ENCODE assay signal across 16 cellular contexts in the genomic region with DNA sequence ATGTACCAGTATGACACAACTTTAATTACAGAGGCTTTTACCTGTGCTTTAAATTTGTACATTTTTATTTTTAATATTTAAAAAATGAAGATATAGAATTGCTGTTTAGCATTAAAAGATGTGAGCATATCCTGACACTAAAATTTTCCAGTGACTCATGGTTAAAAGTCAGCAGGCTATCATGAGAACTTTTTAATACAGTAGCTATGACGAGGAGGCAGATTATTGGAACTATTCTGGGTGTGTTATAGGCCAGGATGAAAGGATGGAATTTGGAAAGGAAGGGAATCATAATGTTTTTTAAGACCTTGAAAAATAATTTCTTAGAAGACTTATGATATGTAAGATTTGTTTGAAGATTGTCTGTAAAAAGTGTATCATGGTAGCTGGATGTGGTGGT.
DNase-seq lines count a peak whose midpoint lies in the region; ATAC-seq and TF ChIP-seq lines count a peak whose summit lies in the region.
"Had no signal": no experiment of that assay in that cellular context is flagged by ENCODE, and none has a peak within 500 bp of the region (broad histone marks: within the 10 kb centered on the region; RNA-seq: fewer than 3 reads in every experiment).

No MANE protein-coding gene starts in this region.

- no peaks in the 10 kb centered on the region for H3K27me3 Mint-ChIP-seq in activated T-helper 2 cell treated with anti-CD3 and anti-CD28 coated beads, Interferon-gamma antibody, Interleukin-2, Interleukin-4, amounts not matched to agents 10 μg/mL and 5 μg/mL and 100 μg/mL, durations not matched to agents 14 hours and 24 hours and 36 hours (ENCODE audit: low read depth)
- H3K27me3 Mint-ChIP-seq: B cell, IgD-negative memory B cell had no signal

- H3K27ac ChIP-seq in Karpas-422 (ENCODE audit: low read length) (0 out of 2 replicates have a peak overlapping the region, but pooled peaks have one; percentile 26), spleen (no peak overlapping the region)

- intact Hi-C loops in spleen (cut with DNase I; ENCODE audit: low total_unique reads): no loop called here
- intact Hi-C loops in activated T-helper 2 cell treated with anti-CD3 and anti-CD28 coated beads, Interferon-gamma antibody, Interleukin-2, Interleukin-4, amounts not matched to agents 10 μg/mL and 5 μg/mL and 100 μg/mL, durations not matched to agents 14 hours and 24 hours and 36 hours (cut with micrococcal nuclease): no loop called here

- no peak for TF ChIP-seq POLR2A in spleen (IDR thresholded peaks at IDR 0.05)

- H2AFZ ChIP-seq in Karpas-422 (ENCODE audit: low read length): no peak overlapping the region

- DNase-seq in EH (ENCODE audit: low read depth) (peak; percentile 31), Karpas-422 (no peak), choroid plexus epithelial cell (ENCODE audit: low read depth) (peak; percentile 35), iris pigment epithelial cell (ENCODE audit: low read depth) (peak; percentile 63), omental fat pad (ENCODE audit: low spot score) (no peak), spleen (no peak), NCI-H526 treated with DMSO at 0.1 percent for 48 hours (lab: John Stamatoyannopoulos, UW) (no peak)
- no peak for DNase-seq in activated T-helper 2 cell treated with anti-CD3 and anti-CD28 coated beads, Interferon-gamma antibody, Interleukin-2, Interleukin-4, amounts not matched to agents 10 μg/mL and 5 μg/mL and 100 μg/mL, durations not matched to agents 14 hours and 24 hours and 36 hours (ENCODE audit: low spot score)
- DNase-seq: CD8-positive, alpha-beta T cell; H7; NCI-H1436 treated with DMSO at 0.1 percent for 48 hours; NCI-H226; NCI-H69; SK-N-SH had no signal

- no peaks in the 10 kb centered on the region for H3K36me3 ChIP-seq in Karpas-422 (ENCODE audit: insufficient read depth, low read length)
- peaks cover 0 to 75% (median 39%) of the 10 kb centered on the region in 6 donors for H3K36me3 ChIP-seq in spleen

- H3K9me3 ChIP-seq in Karpas-422 (ENCODE audit: low read length) (no peaks in the 10 kb centered on the region), spleen (no peaks in the 10 kb centered on the region)
- H3K9me3 ChIP-seq: SK-N-SH had no signal

- peak overlapping the region; percentile 57 for H3K4me2 ChIP-seq in Karpas-422 (ENCODE audit: low read depth, low read length, poor library complexity, severe bottlenecking)
- H3K4me2 ChIP-seq: SK-N-SH had no signal

- H4K20me1 ChIP-seq in Karpas-422 (ENCODE audit: insufficient read depth, low read depth, low read length): no peaks in the 10 kb centered on the region

- H3K4me1 ChIP-seq in Karpas-422 (ENCODE audit: low read length) (peaks cover 17% of the 10 kb centered on the region), spleen (no peaks in the 10 kb centered on the region)

- ATAC-seq in omental fat pad (ENCODE audit: low FRiP score): no peak
- ATAC-seq: CD8-positive, alpha-beta T cell had no signal

- H3K36me3 Mint-ChIP-seq in activated T-helper 2 cell treated with anti-CD3 and anti-CD28 coated beads, Interferon-gamma antibody, Interleukin-2, Interleukin-4, amounts not matched to agents 10 μg/mL and 5 μg/mL and 100 μg/mL, durations not matched to agents 14 hours and 24 hours and 36 hours (ENCODE audit: low read depth): peaks cover 3% of the 10 kb centered on the region

- H3K27ac Mint-ChIP-seq in activated T-helper 2 cell treated with anti-CD3 and anti-CD28 coated beads, Interferon-gamma antibody, Interleukin-2, Interleukin-4, amounts not matched to agents 10 μg/mL and 5 μg/mL and 100 μg/mL, durations not matched to agents 14 hours and 24 hours and 36 hours: no peak overlapping the region
- H3K27ac Mint-ChIP-seq: B cell; CD8-positive, alpha-beta T cell had no signal

- no peak overlapping the region for H3K9ac ChIP-seq in Karpas-422 (ENCODE audit: low read length)
- H3K9ac ChIP-seq: SK-N-SH had no signal

- 88 to 94% (median 91%) methylated on average over 1 of the region's 1 CpG for WGBS in spleen, 5 donors

- H3K9me3 Mint-ChIP-seq in activated T-helper 2 cell treated with anti-CD3 and anti-CD28 coated beads, Interferon-gamma antibody, Interleukin-2, Interleukin-4, amounts not matched to agents 10 μg/mL and 5 μg/mL and 100 μg/mL, durations not matched to agents 14 hours and 24 hours and 36 hours: no peaks in the 10 kb centered on the region
- H3K9me3 Mint-ChIP-seq: CD8-positive, alpha-beta T cell; IgD-negative memory B cell had no signal

- no peaks in the 10 kb centered on the region for H3K27me3 ChIP-seq in Karpas-422 (ENCODE audit: low read length)
- H3K27me3 ChIP-seq in spleen (replicated peaks in 1 of 7): no peaks in the 10 kb centered on the region

- no peaks in the 10 kb centered on the region for H3K4me1 Mint-ChIP-seq in activated T-helper 2 cell treated with anti-CD3 and anti-CD28 coated beads, Interferon-gamma antibody, Interleukin-2, Interleukin-4, amounts not matched to agents 10 μg/mL and 5 μg/mL and 100 μg/mL, durations not matched to agents 14 hours and 24 hours and 36 hours (ENCODE audit: low read depth)
- H3K4me1 Mint-ChIP-seq: B cell, IgD-negative memory B cell had no signal

- TF ChIP-seq CTCF in choroid plexus epithelial cell (conservative IDR thresholded peaks at IDR 0.05; ENCODE audit: low read depth, low read length): no peak
- TF ChIP-seq CTCF in omental fat pad (IDR thresholded peaks at IDR 0.05): no peak
- TF ChIP-seq CTCF in spleen (IDR thresholded peaks at IDR 0.05 in 8 of 11, conservative IDR thresholded peaks at IDR 0.05 in 3 of 11): no peak

- H3K9me2 ChIP-seq in Karpas-422 (replicated peaks; ENCODE audit: insufficient read depth, low read length): no peaks in the 10 kb centered on the region
- H3K9me2 ChIP-seq: SK-N-SH had no signal

- no peak overlapping the region for H3K4me3 ChIP-seq in Karpas-422 (ENCODE audit: low read length)
- H3K4me3 ChIP-seq in choroid plexus epithelial cell (ENCODE audit: low read depth, low read length): no peak overlapping the region
- H3K4me3 ChIP-seq in spleen: no peak overlapping the region

- H3K79me2 ChIP-seq in Karpas-422 (ENCODE audit: low read length): no peaks in the 10 kb centered on the region

- H3K4me3 Mint-ChIP-seq in activated T-helper 2 cell treated with anti-CD3 and anti-CD28 coated beads, Interferon-gamma antibody, Interleukin-2, Interleukin-4, amounts not matched to agents 10 μg/mL and 5 μg/mL and 100 μg/mL, durations not matched to agents 14 hours and 24 hours and 36 hours (ENCODE audit: low read depth): no peak overlapping the region
- H3K4me3 Mint-ChIP-seq: B cell; CD8-positive, alpha-beta T cell; IgD-negative memory B cell had no signal

Comparison
In these comparisons a context has a peak if more than half of its experiments do, and no peak if none do; other contexts are left out.
1. DNase-seq: peak in EH (single experiment), choroid plexus epithelial cell (single experiment) and iris pigment epithelial cell (single experiment); none in Karpas-422 (single experiment), omental fat pad (single experiment), spleen (single experiment), activated T-helper 2 cell treated with anti-CD3 and anti-CD28 coated beads, Interferon-gamma antibody, Interleukin-2, Interleukin-4, amounts not matched to agents 10 μg/mL and 5 μg/mL and 100 μg/mL, durations not matched to agents 14 hours and 24 hours and 36 hours (single experiment) and NCI-H526 treated with DMSO at 0.1 percent for 48 hours (single experiment).